In the genomic region with DNA sequence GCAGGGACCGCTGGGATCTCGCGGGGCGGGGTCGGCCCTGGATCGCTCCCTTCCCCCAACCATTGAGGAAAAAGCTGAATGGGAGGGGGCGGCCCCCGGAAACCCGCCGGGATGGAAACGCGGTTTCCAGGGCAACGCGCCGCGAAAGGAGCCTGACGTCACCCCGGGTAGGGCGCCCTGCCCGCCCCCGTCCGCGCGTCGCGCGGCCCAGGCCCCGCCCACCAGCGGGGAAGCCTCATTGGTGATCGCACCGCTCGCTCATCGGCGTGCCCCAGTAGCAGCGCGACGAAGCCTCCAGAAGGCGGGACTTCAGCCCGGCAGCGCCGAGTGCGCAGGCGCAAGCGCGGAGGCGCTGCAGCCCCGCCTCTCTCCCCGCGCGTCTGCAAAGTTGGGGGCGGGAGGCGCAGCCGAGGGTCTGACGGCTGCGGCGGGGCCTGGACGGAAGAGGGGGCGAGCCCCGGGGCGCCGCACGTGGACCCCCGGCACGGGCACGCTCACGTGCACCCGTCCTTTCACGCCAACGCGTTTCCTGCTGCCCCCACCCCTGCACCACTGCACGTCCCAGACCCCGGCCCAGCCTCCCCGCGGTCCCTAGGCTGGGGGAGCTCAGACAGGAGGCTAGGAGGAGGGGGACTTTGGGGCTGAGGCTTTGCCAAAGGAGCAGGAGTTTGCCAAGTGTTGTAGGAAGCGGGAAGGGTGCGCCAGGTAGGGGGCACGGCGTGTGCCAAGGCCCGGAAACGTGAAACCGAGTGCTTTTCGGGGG, we compare ENCODE assay signal across 8 cellular contexts. TPM values are rescaled to one million over a fixed set of nuclear protein-coding genes. Genes with fewer than 3 reads are reported as not detected.
A peak's percentile ranks its signal among the peaks of the same experiment; 100 is the strongest.
DNase-seq lines count a peak whose midpoint lies in the region; ATAC-seq and TF ChIP-seq lines count a peak whose summit lies in the region.

No MANE protein-coding gene starts in this region.

- in situ Hi-C loops in Caki2 (cut with HindIII; ENCODE audit: low pct_unique_long_range_greater_than_20kb, low sequenced_read_pairs): no loop called here

- peaks cover 70% of the 10 kb centered on the region for H3K4me1 ChIP-seq in OCI-LY7 (ENCODE audit: insufficient read depth, low read length, poor library complexity, severe bottlenecking)
- H3K4me1 ChIP-seq in mucosa of descending colon (ENCODE audit: low read depth): peaks cover 61% of the 10 kb centered on the region

- no peak for TF ChIP-seq RAD21 in Ishikawa (IDR thresholded peaks at IDR 0.05; ENCODE audit: low read depth)

- H3K4me3 ChIP-seq in OCI-LY7 (ENCODE audit: low read depth, low read length, poor library complexity, severe bottlenecking): peak overlapping the region; percentile 78
- H3K4me3 ChIP-seq in epithelial cell of esophagus (ENCODE audit: low read length): peak overlapping the region; percentile 68
- peak overlapping the region; percentile 54 for H3K4me3 ChIP-seq in mucosa of descending colon

- peaks cover 29% of the 10 kb centered on the region for H3K36me3 ChIP-seq in OCI-LY7 (ENCODE audit: insufficient read depth, low read length)
- no peaks in the 10 kb centered on the region for H3K36me3 ChIP-seq in mucosa of descending colon (ENCODE audit: low read depth)

- peak overlapping the region; percentile 90 for H3K4me2 ChIP-seq in OCI-LY7 (ENCODE audit: low read length)

- no TSS peak for BruUV-seq in OCI-LY7 (replicated peaks; lab: Mats Ljungman, UMichigan)

- peak overlapping the region; percentile 93 for H3K27ac ChIP-seq in OCI-LY7 (ENCODE audit: low read depth, low read length, poor library complexity, severe bottlenecking)

- CTCF ChIA-PET in OCI-LY7 (lab: Charles Lee; ENCODE audit: unreplicated experiment): interaction anchor here (0.6 kb wide), 1 partner anchor 193 kb away, joined by 3 read pairs; no protein-coding TSS in a partner anchor

- 0 out of 2 replicates have a peak, but pooled peaks have one; percentile 30 for TF ChIP-seq EP300 in Ishikawa (IDR thresholded peaks at IDR 0.05; ENCODE audit: borderline replicate concordance)

- DNase-seq in Caki2 (ENCODE audit: low read depth): peak; percentile 85
- DNase-seq in OCI-LY7 (ENCODE audit: low spot score): peak; percentile 99
- DNase-seq in activated T-cell treated with anti-CD3 and anti-CD28 coated beads for 24 hours (ENCODE audit: low read depth): peak; percentile 96
- peak; percentile 96 for DNase-seq in epithelial cell of esophagus (ENCODE audit: low read depth)
- peak; percentile 97 to 99 (median 99) for DNase-seq in mucosa of descending colon
- peak; percentile 87 to 95 for DNase-seq in stimulated activated CD8-positive, alpha-beta memory T cell treated with anti-CD3 and anti-CD28 coated beads, Interleukin-4, amount 100 ng/mL, for 1 hour (ENCODE audit: low read depth in 2 of 2, low spot score in 1 of 2)

- TF ChIP-seq CTCF in OCI-LY7 (conservative IDR thresholded peaks at IDR 0.05; ENCODE audit: low read length) (no peak), epithelial cell of esophagus (IDR thresholded peaks at IDR 0.05; ENCODE audit: insufficient read depth, low read depth, low read length, missing control alignments) (no peak), mucosa of descending colon (IDR thresholded peaks at IDR 0.05) (no peak)

- peaks cover 27% of the 10 kb centered on the region; the same call in 1 of the 2 replicates for H3K79me2 ChIP-seq in OCI-LY7 (ENCODE audit: insufficient read depth, low read depth, low read length)

- H3K9me3 ChIP-seq in OCI-LY7 (ENCODE audit: low read length) (no peaks in the 10 kb centered on the region), mucosa of descending colon (no peaks in the 10 kb centered on the region)

- peak; percentile 51 for ATAC-seq in GM21515 (IDR thresholded peaks at IDR 0.05; ENCODE audit: unreplicated experiment)
- peak; percentile 72 for ATAC-seq in mucosa of descending colon

- H2AFZ ChIP-seq in OCI-LY7 (ENCODE audit: low read length): no peak overlapping the region

- H3K9me2 ChIP-seq in OCI-LY7 (ENCODE audit: insufficient read depth, low read length): no peaks in the 10 kb centered on the region

- H4K20me1 ChIP-seq in OCI-LY7 (ENCODE audit: insufficient read depth, low read length): no peaks in the 10 kb centered on the region

- intact Hi-C loops in OCI-LY7 (cut with micrococcal nuclease; ENCODE audit: unreplicated experiment) (loop anchor here (1.0 to 10.0 kb wide), 2 partner anchors 8 to 236 kb away; a partner anchor contains a TSS), mucosa of descending colon (cut with DNase I, micrococcal nuclease) (no loop called here)

- POLR2A ChIA-PET in OCI-LY7 (lab: Charles Lee): no interaction called here

TF ChIP-seq in Ishikawa, 13 proteins besides CTCF, POLR2A, EP300 and RAD21:
- TF ChIP-seq CEBPB (IDR thresholded peaks at IDR 0.05) (no peak), EGR1 (IDR thresholded peaks at IDR 0.05) (no peak; the same call in none of the 2 replicates), CREB1 (IDR thresholded peaks at IDR 0.05; ENCODE audit: low read depth) (peak; percentile 70), TAF1 (IDR thresholded peaks at IDR 0.05; ENCODE audit: low read depth) (peak; percentile 63), FOXM1 (IDR thresholded peaks at IDR 0.05; ENCODE audit: borderline replicate concordance, low read depth) (no peak), TEAD4 (IDR thresholded peaks at IDR 0.05) (no peak), NFIC (IDR thresholded peaks at IDR 0.05) (peak; percentile 52), TCF12 (IDR thresholded peaks at IDR 0.05; ENCODE audit: low read depth) (peak; percentile 11; the same call in 1 of the 2 replicates), ZBTB7A (IDR thresholded peaks at IDR 0.05; ENCODE audit: low read depth) (peak; percentile 72), YY1 (IDR thresholded peaks at IDR 0.05; ENCODE audit: low read depth) (0 out of 2 replicates have a peak, but pooled peaks have one; percentile 12)
- TF ChIP-seq, protein P1, sequence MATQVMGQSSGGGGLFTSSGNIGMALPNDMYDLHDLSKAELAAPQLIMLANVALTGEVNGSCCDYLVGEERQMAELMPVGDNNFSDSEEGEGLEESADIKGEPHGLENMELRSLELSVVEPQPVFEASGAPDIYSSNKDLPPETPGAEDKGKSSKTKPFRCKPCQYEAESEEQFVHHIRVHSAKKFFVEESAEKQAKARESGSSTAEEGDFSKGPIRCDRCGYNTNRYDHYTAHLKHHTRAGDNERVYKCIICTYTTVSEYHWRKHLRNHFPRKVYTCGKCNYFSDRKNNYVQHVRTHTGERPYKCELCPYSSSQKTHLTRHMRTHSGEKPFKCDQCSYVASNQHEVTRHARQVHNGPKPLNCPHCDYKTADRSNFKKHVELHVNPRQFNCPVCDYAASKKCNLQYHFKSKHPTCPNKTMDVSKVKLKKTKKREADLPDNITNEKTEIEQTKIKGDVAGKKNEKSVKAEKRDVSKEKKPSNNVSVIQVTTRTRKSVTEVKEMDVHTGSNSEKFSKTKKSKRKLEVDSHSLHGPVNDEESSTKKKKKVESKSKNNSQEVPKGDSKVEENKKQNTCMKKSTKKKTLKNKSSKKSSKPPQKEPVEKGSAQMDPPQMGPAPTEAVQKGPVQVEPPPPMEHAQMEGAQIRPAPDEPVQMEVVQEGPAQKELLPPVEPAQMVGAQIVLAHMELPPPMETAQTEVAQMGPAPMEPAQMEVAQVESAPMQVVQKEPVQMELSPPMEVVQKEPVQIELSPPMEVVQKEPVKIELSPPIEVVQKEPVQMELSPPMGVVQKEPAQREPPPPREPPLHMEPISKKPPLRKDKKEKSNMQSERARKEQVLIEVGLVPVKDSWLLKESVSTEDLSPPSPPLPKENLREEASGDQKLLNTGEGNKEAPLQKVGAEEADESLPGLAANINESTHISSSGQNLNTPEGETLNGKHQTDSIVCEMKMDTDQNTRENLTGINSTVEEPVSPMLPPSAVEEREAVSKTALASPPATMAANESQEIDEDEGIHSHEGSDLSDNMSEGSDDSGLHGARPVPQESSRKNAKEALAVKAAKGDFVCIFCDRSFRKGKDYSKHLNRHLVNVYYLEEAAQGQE (IDR thresholded peaks at IDR 0.05; ENCODE audit: low read depth): no peak
- TF ChIP-seq, protein P2, sequence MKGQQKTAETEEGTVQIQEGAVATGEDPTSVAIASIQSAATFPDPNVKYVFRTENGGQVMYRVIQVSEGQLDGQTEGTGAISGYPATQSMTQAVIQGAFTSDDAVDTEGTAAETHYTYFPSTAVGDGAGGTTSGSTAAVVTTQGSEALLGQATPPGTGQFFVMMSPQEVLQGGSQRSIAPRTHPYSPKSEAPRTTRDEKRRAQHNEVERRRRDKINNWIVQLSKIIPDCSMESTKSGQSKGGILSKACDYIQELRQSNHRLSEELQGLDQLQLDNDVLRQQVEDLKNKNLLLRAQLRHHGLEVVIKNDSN (IDR thresholded peaks at IDR 0.05): no peak
- TF ChIP-seq, protein P3, sequence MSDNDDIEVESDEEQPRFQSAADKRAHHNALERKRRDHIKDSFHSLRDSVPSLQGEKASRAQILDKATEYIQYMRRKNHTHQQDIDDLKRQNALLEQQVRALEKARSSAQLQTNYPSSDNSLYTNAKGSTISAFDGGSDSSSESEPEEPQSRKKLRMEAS (IDR thresholded peaks at IDR 0.05): peak; percentile 45; the same call in 1 of the 2 replicates

RNA-seq across cellular contexts. Expression of a gene that starts 8.2 kb away (rescaled TPM):
- total RNA-seq in Caki2 (2014; rRNA removed; shearing (Covaris generic); ENCODE audit: low replicate concordance): 51.1 and 84.1 TPM in 2 replicates
- 278 and 287 TPM in 2 replicates for total RNA-seq in OCI-LY7 (2014; rRNA removed; shearing (Covaris generic))
- total RNA-seq in OCI-LY7 (2022): 309 and 321 TPM in 2 replicates
- total RNA-seq in mucosa of descending colon: 100 to 1,000 TPM; 281 to 507 (median 300) TPM

RNA-seq across cellular contexts. Expression of a gene that starts 12.5 kb away (rescaled TPM):
- total RNA-seq in Caki2 (2014; rRNA removed; shearing (Covaris generic); ENCODE audit: low replicate concordance): 5.8 and 7.6 TPM in 2 replicates
- 11.7 and 20.3 TPM in 2 replicates for total RNA-seq in OCI-LY7 (2014; rRNA removed; shearing (Covaris generic))
- total RNA-seq in OCI-LY7 (2022) (70.9 and 75.8 TPM in 2 replicates), mucosa of descending colon (100 to 1,000 TPM; 136 to 251 (median 213) TPM)

RNA-seq across cellular contexts. Expression of a gene that starts 14.4 kb away (rescaled TPM):
- 24.8 and 29.5 TPM in 2 replicates for total RNA-seq in Caki2 (2014; rRNA removed; shearing (Covaris generic); ENCODE audit: low replicate concordance)
- 52.6 and 53.2 TPM in 2 replicates for total RNA-seq in OCI-LY7 (2014; rRNA removed; shearing (Covaris generic))
- total RNA-seq in OCI-LY7 (2022) (79.8 and 81.5 TPM in 2 replicates), mucosa of descending colon (10 to 100 TPM; 34.2 to 40.1 (median 39.8) TPM)

RNA-seq across cellular contexts. Expression of a gene that starts 19.4 kb away (rescaled TPM):
- total RNA-seq in Caki2 (2014; rRNA removed; shearing (Covaris generic); ENCODE audit: low replicate concordance): 17.9 and 24.9 TPM in 2 replicates
- total RNA-seq in OCI-LY7 (2014; rRNA removed; shearing (Covaris generic)): 51.8 and 82.1 TPM in 2 replicates
- 207 and 266 TPM in 2 replicates for total RNA-seq in OCI-LY7 (2022)
- 100 to 1,000 TPM; 302 to 391 (median 378) TPM for total RNA-seq in mucosa of descending colon

RNA-seq across cellular contexts. Expression of a gene that starts 23.1 kb away (rescaled TPM):
- 0.24 and 1.9 TPM in 2 replicates for total RNA-seq in Caki2 (2014; rRNA removed; shearing (Covaris generic); ENCODE audit: low replicate concordance)
- 0.09 and 0.33 TPM in 2 replicates for total RNA-seq in OCI-LY7 (2014; rRNA removed; shearing (Covaris generic))
- 0.13 and 0.18 TPM in 2 replicates for total RNA-seq in OCI-LY7 (2022)
- total RNA-seq in mucosa of descending colon: 1 to 10 TPM in 1 of 3 donors, under 1 TPM in 2; 0.29 to 1.2 (median 0.39) TPM

Comparison
In these comparisons a context has a peak if more than half of its experiments do, and no peak if none do; other contexts are left out.
1. Peak in every context shown above with its lines: DNase-seq, ATAC-seq, H3K4me3 ChIP-seq and H3K27ac ChIP-seq.